ENCODE assay signal across 9 cellular contexts in genomic region chr16:71883849-71884638, GRCh38. TPM values are rescaled to one million over a fixed set of nuclear protein-coding genes. Genes with fewer than 3 reads are reported as not detected.
DNase-seq lines count a peak whose midpoint lies in the region; ATAC-seq, FAIRE-seq and TF ChIP-seq lines count a peak whose summit lies in the region.
"Had no signal": no experiment of that assay in that cellular context is flagged by ENCODE, and none has a peak within 500 bp of the region (broad histone marks: within the 10 kb centered on the region; RNA-seq: fewer than 3 reads in every experiment).

Gene ZNF821 (minus strand): TSS chr16:71884182. CDS start chr16:71879946, 4,236 bp downstream.

- peaks cover 5 to 10% (median 8%) of the 10 kb centered on the region in 3 donors for H3K36me3 Mint-ChIP-seq in immature natural killer cell

- H3K4me3 ChIP-seq in WI38 (ENCODE audit: low read depth, low read length) (peak within 1 kb of the TSS; percentile 73), bronchial epithelial cell (ENCODE audit: low read depth, low read length) (peak within 1 kb of the TSS; percentile 73)

- H3K4me1 Mint-ChIP-seq in immature natural killer cell, result peaks cover 48 to 56% of the 10 kb centered on the region in 2 donors

- DNase-seq in DMS53 (lab: John Stamatoyannopoulos, UW) (peak; percentile 82), DMS53 treated with DMSO at 0.1 percent for 48 hours (lab: John Stamatoyannopoulos, UW; ENCODE audit: unreplicated experiment) (no peak), NCI-H2107 treated with DMSO at 0.1 percent for 48 hours (lab: John Stamatoyannopoulos, UW; ENCODE audit: unreplicated experiment) (peak; percentile 19), bronchial epithelial cell (ENCODE audit: low read depth) (peak; percentile 36), immature natural killer cell (peak; percentile 76 to 81 (median 77)), smooth muscle cell of the brain vasculature (ENCODE audit: low read depth, low spot score) (peak; percentile 26)

- peaks cover 6 to 20% (median 17%) of the 10 kb centered on the region in 3 donors for H3K27me3 Mint-ChIP-seq in immature natural killer cell (ENCODE audit: low read depth in 3 of 3)

- FAIRE-seq in bronchial epithelial cell (lab: Jason Lieb, UNC), result no peak
- FAIRE-seq: A204.1 had no signal

- H3K9me3 Mint-ChIP-seq in immature natural killer cell, result no peaks in the 10 kb centered on the region

- peak within 1 kb of the TSS; percentile 91 to 98 (median 94) for H3K27ac Mint-ChIP-seq in immature natural killer cell

- H3K27me3 ChIP-seq in bronchial epithelial cell (ENCODE audit: control insufficient read depth, insufficient read depth, low read length), result no peaks in the 10 kb centered on the region

- ATAC-seq in HG02852 (IDR thresholded peaks at IDR 0.05; ENCODE audit: unreplicated experiment), result peak; percentile 46

- TF ChIP-seq CTCF in WI38 (IDR thresholded peaks at IDR 0.05; ENCODE audit: low read depth, low read length) (peak; percentile 9; the same call in 1 of the 2 replicates), bronchial epithelial cell (IDR thresholded peaks at IDR 0.05; ENCODE audit: insufficient read depth, low read length, severe bottlenecking) (peak; percentile 48)

- H3K4me3 Mint-ChIP-seq in immature natural killer cell, result peak within 1 kb of the TSS; percentile 93 to 96 (median 95)

- peaks cover 2% of the 10 kb centered on the region for H3K36me3 ChIP-seq in bronchial epithelial cell (ENCODE audit: control insufficient read depth, insufficient read depth, low read length)

RNA-seq across cellular contexts. Expression of gene ZNF821, which starts in this region (rescaled TPM):
- 8.2 and 9.5 TPM in 2 replicates for total RNA-seq in bronchial epithelial cell
- polyA plus RNA-seq in immature natural killer cell, result 10 to 100 TPM in 2 of 3 donors, 1 to 10 TPM in 1; 9.3 to 12.6 (median 12.2) TPM
